8 cellular contexts compared by ENCODE assay signal in the genomic region with DNA sequence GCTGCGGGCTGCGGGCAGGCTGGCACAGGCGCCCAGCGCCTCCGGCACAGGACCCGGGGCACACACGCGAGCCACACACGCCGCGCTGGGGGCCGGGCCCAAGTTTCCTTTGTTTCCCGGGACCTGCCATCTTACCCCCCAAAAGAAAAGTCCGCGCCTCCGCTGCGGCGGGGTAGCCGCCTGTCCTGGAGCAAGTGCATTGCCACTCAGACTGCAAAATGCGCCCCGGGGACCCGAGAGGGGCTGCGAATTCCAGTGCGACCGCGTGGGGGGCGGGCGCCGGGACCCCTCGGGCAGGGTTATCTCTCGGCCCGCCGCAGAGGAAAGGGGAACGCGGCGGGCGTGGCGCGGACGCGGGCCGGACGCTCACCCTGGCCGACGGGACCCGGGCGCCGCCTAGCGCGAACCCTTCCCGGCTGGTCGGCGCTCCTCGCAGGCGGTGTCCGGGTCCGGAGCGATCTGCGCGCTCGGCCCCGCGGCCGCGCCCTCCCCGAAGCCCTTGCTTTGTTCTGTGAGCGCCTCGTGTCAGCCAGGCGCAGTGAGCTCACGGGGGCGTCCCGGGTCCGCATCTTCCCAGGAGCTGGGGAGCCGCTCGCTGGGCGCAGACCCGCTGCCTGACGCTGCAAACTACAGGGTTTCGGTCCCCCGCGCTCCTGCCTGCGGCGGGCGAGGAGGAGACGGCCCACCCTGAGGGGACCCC. TPM values are rescaled to one million over a fixed set of nuclear protein-coding genes. Genes with fewer than 3 reads are reported as not detected.
DNase-seq lines count a peak whose midpoint lies in the region; ATAC-seq and TF ChIP-seq lines count a peak whose summit lies in the region.

No MANE protein-coding gene starts in this region.

- H3K9me3 Mint-ChIP-seq in naive thymus-derived CD8-positive, alpha-beta T cell: no peaks in the 10 kb centered on the region

- POLR2A ChIA-PET in naive thymus-derived CD8-positive, alpha-beta T cell (lab: Charles Lee): no interaction called here

- H3K4me1 Mint-ChIP-seq in naive thymus-derived CD8-positive, alpha-beta T cell: peaks cover 7 to 31% (median 16%) of the 10 kb centered on the region in 4 donors

- peak; percentile 32 for TF ChIP-seq CTCF in epithelial cell of proximal tubule (conservative IDR thresholded peaks at IDR 0.05; ENCODE audit: low read depth, low read length)

- no peaks in the 10 kb centered on the region for H3K36me3 Mint-ChIP-seq in naive thymus-derived CD8-positive, alpha-beta T cell

- H3K27ac Mint-ChIP-seq in naive thymus-derived CD8-positive, alpha-beta T cell: no peak overlapping the region

- ATAC-seq in GM19467 (IDR thresholded peaks at IDR 0.05; ENCODE audit: unreplicated experiment): peak; percentile 57
- peak; percentile 33 to 43 for ATAC-seq in naive thymus-derived CD8-positive, alpha-beta T cell

- peak overlapping the region; percentile 28 to 77 (median 62) for H3K4me3 Mint-ChIP-seq in naive thymus-derived CD8-positive, alpha-beta T cell

- peaks cover 31 to 72% (median 42%) of the 10 kb centered on the region in 5 donors for H3K27me3 Mint-ChIP-seq in naive thymus-derived CD8-positive, alpha-beta T cell

- peak overlapping the region; percentile 83 for H3K4me3 ChIP-seq in epithelial cell of proximal tubule (ENCODE audit: low read depth, low read length)

- DNase-seq in D341Med (ENCODE audit: low spot score) (peak; percentile 61), HuH-7 (ENCODE audit: low spot score) (peak; percentile 53), SW480 (ENCODE audit: low spot score) (peak; percentile 28), epithelial cell of proximal tubule (ENCODE audit: low read depth) (no peak), NK-92 (lab: John Stamatoyannopoulos, UW; ENCODE audit: unreplicated experiment) (no peak), SKM-1 (lab: John Stamatoyannopoulos, UW; ENCODE audit: unreplicated experiment) (no peak)
- no peak for DNase-seq in naive thymus-derived CD8-positive, alpha-beta T cell

RNA-seq across cellular contexts. Expression of a gene that starts 0.6 kb away (rescaled TPM):
- 679 and 1,068 TPM in 2 replicates for total RNA-seq in epithelial cell of proximal tubule
- 1 to 10 TPM; 3.4 to 4.4 TPM for total RNA-seq in naive thymus-derived CD8-positive, alpha-beta T cell
- under 1 TPM in 1 of 3 donors, not detected in 2; 0.70 TPM for polyA plus RNA-seq in naive thymus-derived CD8-positive, alpha-beta T cell

RNA-seq across cellular contexts. Expression of a gene that starts 52.9 kb away (rescaled TPM):
- total RNA-seq in epithelial cell of proximal tubule: 7.7 and 15.0 TPM in 2 replicates
- total RNA-seq in naive thymus-derived CD8-positive, alpha-beta T cell: 10 to 100 TPM; 21.4 to 22.1 TPM
- polyA plus RNA-seq in naive thymus-derived CD8-positive, alpha-beta T cell: 10 to 100 TPM in 2 of 3 donors, 1 to 10 TPM in 1; 7.4 to 18.8 (median 17.0) TPM

Comparison
In these comparisons a context has a peak if more than half of its experiments do, and no peak if none do; other contexts are left out.
1. DNase-seq: peak in D341Med (single experiment), HuH-7 (single experiment) and SW480 (single experiment); none in epithelial cell of proximal tubule (single experiment), naive thymus-derived CD8-positive, alpha-beta T cell (0 of 10), NK-92 (single experiment) and SKM-1 (single experiment).
2. RNA of a gene that starts 0.6 kb away (total RNA-seq): 679 to 1,068 TPM in epithelial cell of proximal tubule; 3.4 to 4.4 TPM in naive thymus-derived CD8-positive, alpha-beta T cell; every median in the first group is over 100 times any median in the second.